Comparison of ENCODE assay signal across 17 cellular contexts in the genomic region with DNA sequence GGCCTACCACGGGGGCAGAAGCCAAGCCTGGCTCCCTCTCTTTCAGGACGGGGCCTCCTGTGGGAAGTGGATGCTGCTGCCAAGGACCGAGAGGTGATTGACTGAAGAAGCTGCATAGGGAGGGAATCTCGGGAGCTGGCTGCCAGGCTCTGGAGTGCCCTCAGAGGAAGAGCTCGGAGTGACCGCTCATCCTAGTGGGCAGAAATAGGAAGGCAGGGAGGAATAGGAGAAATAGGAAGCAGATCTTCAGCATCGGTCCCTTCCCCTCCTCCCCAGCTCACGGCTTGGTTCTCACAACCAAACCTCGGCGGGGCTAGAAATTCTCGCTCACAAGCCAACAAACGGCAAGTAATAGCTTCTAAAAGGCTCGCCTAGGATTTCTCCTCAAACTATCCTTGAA.
DNase-seq lines count a peak whose midpoint lies in the region; ATAC-seq and TF ChIP-seq lines count a peak whose summit lies in the region.
"Had no signal": no experiment of that assay in that cellular context is flagged by ENCODE, and none has a peak within 500 bp of the region (broad histone marks: within the 10 kb centered on the region; RNA-seq: fewer than 3 reads in every experiment).

No MANE protein-coding gene starts in this region.

- TF ChIP-seq CTCF in Panc1 (IDR thresholded peaks at IDR 0.05), result no peak
- TF ChIP-seq CTCF in fibroblast of lung (conservative IDR thresholded peaks at IDR 0.05 in 1 of 2, IDR thresholded peaks at IDR 0.05 in 1 of 2; ENCODE audit: low read depth in 1 of 2, low read length in 2 of 2), result no peak
- peak; percentile 14 for TF ChIP-seq CTCF in osteoblast (IDR thresholded peaks at IDR 0.05; ENCODE audit: extremely low read depth, low read depth, low read length)

- H4K20me1 ChIP-seq in BLaER1, result no peaks in the 10 kb centered on the region
- H4K20me1 ChIP-seq in fibroblast of lung (ENCODE audit: control insufficient read depth, extremely low read depth, insufficient read depth, low read length), result no peaks in the 10 kb centered on the region
- no peaks in the 10 kb centered on the region for H4K20me1 ChIP-seq in osteoblast (ENCODE audit: insufficient read depth, low read length)

- H3K36me3 ChIP-seq in BLaER1, result no peaks in the 10 kb centered on the region
- H3K36me3 ChIP-seq in Panc1 (ENCODE audit: control insufficient read depth, insufficient read depth, low read length), result no peaks in the 10 kb centered on the region
- H3K36me3 ChIP-seq in fibroblast of lung (ENCODE audit: control insufficient read depth, insufficient read depth, low read length), result no peaks in the 10 kb centered on the region
- H3K36me3 ChIP-seq in osteoblast (ENCODE audit: insufficient read depth, low read length), result no peaks in the 10 kb centered on the region
- H3K36me3 ChIP-seq: heart left ventricle had no signal

- no peaks in the 10 kb centered on the region for H3K27me3 ChIP-seq in BLaER1
- H3K27me3 ChIP-seq in Panc1 (ENCODE audit: control insufficient read depth, insufficient read depth, low read length), result no peaks in the 10 kb centered on the region
- H3K27me3 ChIP-seq in fibroblast of lung (ENCODE audit: control insufficient read depth, insufficient read depth, low read length), result no peaks in the 10 kb centered on the region
- no peaks in the 10 kb centered on the region for H3K27me3 ChIP-seq in osteoblast (ENCODE audit: insufficient read depth, low read length)
- H3K27me3 ChIP-seq: heart left ventricle, testis had no signal

- peak overlapping the region; percentile 52 for H2AFZ ChIP-seq in fibroblast of lung (ENCODE audit: low read length)
- H2AFZ ChIP-seq in osteoblast (ENCODE audit: low read length), result peak overlapping the region; percentile 72

- H3K4me2 ChIP-seq in BLaER1 (peak overlapping the region; percentile 71), fibroblast of lung (ENCODE audit: extremely low read depth, insufficient read depth, low read length) (peak overlapping the region; percentile 54), osteoblast (ENCODE audit: insufficient read depth, low read length) (peak overlapping the region; percentile 59)

- BruUV-seq in Panc1 (replicated peaks; lab: Mats Ljungman, UMichigan), result no TSS peak

- 0 out of 2 replicates have a peak, but pooled peaks have one; percentile 44 for ATAC-seq in Panc1
- ATAC-seq in HG02870 (IDR thresholded peaks at IDR 0.05; ENCODE audit: unreplicated experiment), result no peak
- no peak for ATAC-seq in GM21390 (IDR thresholded peaks at IDR 0.05; ENCODE audit: unreplicated experiment)
- ATAC-seq: activated CD4-positive, alpha-beta T cell treated with anti-CD3 and anti-CD28 coated beads for 36 hours had no signal

- CTCF ChIA-PET in Panc1 (lab: Charles Lee), result interaction anchor here (0.6 kb wide), 1 partner anchor 49 kb away, joined by 3 read pairs; no protein-coding TSS in a partner anchor

- H3K79me2 ChIP-seq in fibroblast of lung (ENCODE audit: control insufficient read depth, insufficient read depth, low read length) (no peaks in the 10 kb centered on the region), osteoblast (ENCODE audit: insufficient read depth, low read length) (no peaks in the 10 kb centered on the region)

- H3K4me3 ChIP-seq in BLaER1, result no peak overlapping the region
- H3K4me3 ChIP-seq in Panc1 (ENCODE audit: low read depth in 2 of 2, low read length in 2 of 2), result no peak overlapping the region
- no peak overlapping the region for H3K4me3 ChIP-seq in fibroblast of lung (replicated peaks in 1 of 4; ENCODE audit: control extremely low read depth in 1 of 4, insufficient read depth in 1 of 4, low read depth in 3 of 4, low read length in 4 of 4)
- no peak overlapping the region for H3K4me3 ChIP-seq in osteoblast (ENCODE audit: insufficient read depth, low read length)
- H3K4me3 ChIP-seq: heart left ventricle, testis had no signal

- H3K9ac ChIP-seq in BLaER1 (no peak overlapping the region), fibroblast of lung (ENCODE audit: insufficient read depth, low read length) (no peak overlapping the region)

- H3K27ac ChIP-seq in BLaER1 (no peak overlapping the region), Panc1 (ENCODE audit: low read length) (no peak overlapping the region), fibroblast of lung (ENCODE audit: insufficient read depth, low read length) (no peak overlapping the region), osteoblast (ENCODE audit: low read depth, low read length) (peak overlapping the region; percentile 21)

- H3K9me3 ChIP-seq in BLaER1, result no peaks in the 10 kb centered on the region
- H3K9me3 ChIP-seq in Panc1 (ENCODE audit: control insufficient read depth, insufficient read depth, low read depth, low read length), result no peaks in the 10 kb centered on the region
- H3K9me3 ChIP-seq in fibroblast of lung (ENCODE audit: control insufficient read depth, insufficient read depth, low read depth, low read length), result no peaks in the 10 kb centered on the region
- peaks cover 2% of the 10 kb centered on the region for H3K9me3 ChIP-seq in osteoblast (ENCODE audit: low read depth, low read length)
- H3K9me3 ChIP-seq: testis had no signal

- POLR2A ChIA-PET in Panc1 (lab: Charles Lee), result no interaction called here

- DNase-seq in Panc1 (ENCODE audit: low read depth, low spot score) (no peak), fibroblast of lung (ENCODE audit: low read depth in 2 of 2) (no peak), osteoblast (ENCODE audit: insufficient read length, low spot score, missing footprints) (peak; percentile 84), NCI-H128 (lab: John Stamatoyannopoulos, UW; ENCODE audit: unreplicated experiment) (no peak), NCI-H2081 (lab: John Stamatoyannopoulos, UW) (no peak)
- DNase-seq: activated CD4-positive, alpha-beta T cell treated with anti-CD3 and anti-CD28 coated beads for 36 hours; activated naive CD4-positive, alpha-beta T cell treated with anti-CD3 and anti-CD28 coated beads, Interleukin-2, amount 10 ng/mL, durations not matched to agents 7 days and 5 days; activated T-cell treated with anti-CD3 and anti-CD28 coated beads for 4 hours; AML-193; MV-4-11; SHP77 treated with DMSO at 0.1 percent for 48 hours; T1000; testis had no signal

- H3K4me1 ChIP-seq in BLaER1 (peaks cover 74% of the 10 kb centered on the region), Panc1 (ENCODE audit: control insufficient read depth, insufficient read depth, low read length) (0 out of 2 replicates have a peak, but pooled peaks cover 5% of the 10 kb centered on the region), fibroblast of lung (ENCODE audit: control insufficient read depth, extremely low read depth, insufficient read depth, low read length) (peaks cover 25% of the 10 kb centered on the region), osteoblast (ENCODE audit: insufficient read depth, low read length) (peaks cover 36% of the 10 kb centered on the region)

- in situ Hi-C loops in Panc1 (cut with HindIII; ENCODE audit: low pct_unique_long_range_greater_than_20kb, low sequenced_read_pairs), result no loop called here

- intact Hi-C loops in Panc1 (cut with micrococcal nuclease; ENCODE audit: unreplicated experiment), result no loop called here
